In genomic region chr18:6553234-6553900, GRCh38 we compare ENCODE assay signal across 1 cellular context.
TF ChIP-seq lines count a peak whose summit lies in the region.

No MANE protein-coding gene starts in this region.

TF ChIP-seq in H1, 55 proteins besides CTCF, POLR2A, EP300 and RAD21 (continued from another document):
- TF ChIP-seq CHD7 (IDR thresholded peaks at IDR 0.05; ENCODE audit: insufficient replicate concordance, low read length) = no peak
- no peak for TF ChIP-seq SIX5 (IDR thresholded peaks at IDR 0.05; ENCODE audit: low read depth, low read length)
- no peak for TF ChIP-seq ATF2 (IDR thresholded peaks at IDR 0.05; ENCODE audit: low read length)
- no peak for TF ChIP-seq RXRA (IDR thresholded peaks at IDR 0.05; ENCODE audit: insufficient read depth, low read depth, low read length)
- no peak for TF ChIP-seq SUZ12 (IDR thresholded peaks at IDR 0.05; ENCODE audit: low read length)
- TF ChIP-seq TEAD4 (IDR thresholded peaks at IDR 0.05; ENCODE audit: low read depth, low read length) = no peak
